Comparison of ENCODE assay signal across 17 cellular contexts in genomic region chr12:271165-271564, GRCh38. TPM values are rescaled to one million over a fixed set of nuclear protein-coding genes. Genes with fewer than 3 reads are reported as not detected.
"Had no signal": no experiment of that assay in that cellular context is flagged by ENCODE, and none has a peak within 500 bp of the region (broad histone marks: within the 10 kb centered on the region; RNA-seq: fewer than 3 reads in every experiment).

No MANE protein-coding gene starts in this region.

- H3K36me3 ChIP-seq: colonic mucosa, SJCRH30, transverse colon had no signal

- H3K27me3 ChIP-seq: colonic mucosa, hepatocyte, SJCRH30 had no signal

- H3K9me3 ChIP-seq: colonic mucosa, SJCRH30, transverse colon had no signal

- DNase-seq: activated CD4-positive, alpha-beta T cell treated with anti-CD3 and anti-CD28 coated beads, Interleukin-2, amount 50 U/mL, for 48 hours; activated CD8-positive, alpha-beta memory T cell treated with anti-CD3 and anti-CD28 coated beads, Interleukin-2, amount 10 ng/mL, durations not matched to agents 7 days and 5 days; activated effector memory CD4-positive, alpha-beta T cell treated with anti-CD3 and anti-CD28 coated beads, Interleukin-2, amount 50 U/mL, for 16 hours; activated naive CD8-positive, alpha-beta T cell treated with anti-CD3 and anti-CD28 coated beads for 36 hours; activated T-cell treated with anti-CD3 and anti-CD28 coated beads, Interleukin-2, amount 50 U/mL, for 4 hours; colonic mucosa; effector CD4-positive, alpha-beta T cell; mesenchymal stem cell; SJCRH30; stimulated activated CD4-positive, alpha-beta T cell treated with anti-CD3 and anti-CD28 coated beads, Interleukin-4, amount 100 ng/mL, for 4 hours; transverse colon had no signal

- ATAC-seq: activated CD8-positive, alpha-beta memory T cell treated with anti-CD3 and anti-CD28 coated beads, Interleukin-2, amount 10 ng/mL, durations not matched to agents 7 days and 5 days; activated T-cell treated with anti-CD3 and anti-CD28 coated beads, Interleukin-2, amount 50 U/mL, for 4 hours had no signal

- H3K4me3 ChIP-seq: colonic mucosa, hepatocyte, SJCRH30, skin epidermis, transverse colon had no signal

- H3K4me1 ChIP-seq: colonic mucosa, SJCRH30, transverse colon had no signal

- H3K27ac ChIP-seq: colonic mucosa, hepatocyte, SJCRH30, skin epidermis, transverse colon had no signal

RNA-seq across cellular contexts. Expression of gene SLC6A13, which starts 8.5 kb away (rescaled TPM):
- total RNA-seq: colonic mucosa, fibroblast of lung, kidney epithelial cell, osteoblast, transverse colon had no signal

RNA-seq across cellular contexts. Expression of gene SLC6A12, which starts 57.2 kb away (rescaled TPM):
- total RNA-seq: activated naive CD8-positive, alpha-beta T cell treated with anti-CD3 and anti-CD28 coated beads for 36 hours; bronchial epithelial cell; fibroblast of lung; kidney epithelial cell; osteoblast; SJCRH30 had no signal
